Comparison of ENCODE assay signal across 19 cellular contexts in the genomic region with DNA sequence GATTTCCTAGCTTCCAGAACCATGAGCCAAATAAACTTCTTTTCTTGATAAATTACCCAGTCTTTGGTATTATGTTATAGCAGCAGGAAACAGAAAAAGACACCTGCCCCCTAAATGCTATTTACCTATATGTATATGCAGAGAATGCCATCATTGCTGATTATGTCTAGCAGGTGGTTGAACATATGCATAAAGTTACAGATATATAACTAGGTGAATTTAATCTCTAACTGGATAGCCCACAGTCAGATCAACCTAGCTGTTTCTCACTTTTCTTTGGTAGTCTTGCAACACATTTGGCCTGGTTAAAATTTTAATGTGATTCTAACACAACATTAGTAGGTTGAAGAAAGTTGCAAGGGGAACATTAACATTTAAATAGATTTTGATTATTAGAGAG.
"Had no signal": no experiment of that assay in that cellular context is flagged by ENCODE, and none has a peak within 500 bp of the region (broad histone marks: within the 10 kb centered on the region; RNA-seq: fewer than 3 reads in every experiment).

No MANE protein-coding gene starts in this region.

- H3K4me1 Mint-ChIP-seq: stimulated activated naive B cell treated with anti-CD40 and anti-IgM and Interleukin-4, amounts not matched to agents 10 μg/mL and 1 μg/mL and 100 μg/mL, for 72 hours had no signal

- H3K27ac Mint-ChIP-seq: natural killer cell treated with Interleukin-12 subunit alpha and Interleukin-12 subunit beta and Interleukin-15 and Interleukin-18, amount 100 ng/mL, for 72 hours; stimulated activated naive B cell treated with anti-CD40 and anti-IgM and Interleukin-4, amounts not matched to agents 10 μg/mL and 1 μg/mL and 100 μg/mL, for 72 hours; stimulated activated naive CD8-positive, alpha-beta T cell treated with anti-CD3 and anti-CD28 coated beads, Interleukin-15, amount 100 ng/mL, for 72 hours had no signal

- ATAC-seq: esophagus mucosa; heart left ventricle; left colon; left ventricle myocardium superior; natural killer cell treated with Interleukin-12 subunit alpha and Interleukin-12 subunit beta and Interleukin-15 and Interleukin-18, amount 100 ng/mL, for 72 hours; stimulated activated naive B cell treated with anti-CD40 and anti-IgM and Interleukin-4, amounts not matched to agents 10 μg/mL and 1 μg/mL and 100 μg/mL, for 72 hours; stimulated activated naive CD8-positive, alpha-beta T cell treated with anti-CD3 and anti-CD28 coated beads, Interleukin-15, amount 100 ng/mL, for 72 hours; upper lobe of right lung had no signal

- DNase-seq: cortex of kidney; dorsolateral prefrontal cortex; effector CD8-positive, alpha-beta T cell; heart left ventricle; hippocampal formation; left colon; left ventricle myocardium superior; mesenchymal stem cell; occipital lobe; posterior cingulate gyrus; sigmoid colon; stimulated activated CD4-positive, alpha-beta T cell treated with anti-CD3 and anti-CD28 coated beads, Interleukin-2, amount 100 ng/mL, for 24 hours; stimulated activated CD4-positive, alpha-beta T cell treated with anti-CD3 and anti-CD28 coated beads, Interleukin-4, amount 100 ng/mL, for 4 hours; stimulated activated naive B cell treated with anti-CD40 and anti-IgM and Interleukin-4, amounts not matched to agents 10 μg/mL and 1 μg/mL and 100 μg/mL, for 72 hours; stimulated activated naive CD8-positive, alpha-beta T cell treated with anti-CD3 and anti-CD28 coated beads, Interleukin-15, amount 100 ng/mL, for 72 hours; testis; upper lobe of right lung had no signal

- H3K27me3 Mint-ChIP-seq: stimulated activated naive CD8-positive, alpha-beta T cell treated with anti-CD3 and anti-CD28 coated beads, Interleukin-15, amount 100 ng/mL, for 72 hours had no signal

- H3K4me3 Mint-ChIP-seq: natural killer cell treated with Interleukin-12 subunit alpha and Interleukin-12 subunit beta and Interleukin-15 and Interleukin-18, amount 100 ng/mL, for 72 hours; stimulated activated naive B cell treated with anti-CD40 and anti-IgM and Interleukin-4, amounts not matched to agents 10 μg/mL and 1 μg/mL and 100 μg/mL, for 72 hours; stimulated activated naive CD8-positive, alpha-beta T cell treated with anti-CD3 and anti-CD28 coated beads, Interleukin-15, amount 100 ng/mL, for 72 hours had no signal
